In genomic region chr17:39636587-39636926, GRCh38 we compare ENCODE assay signal across 8 cellular contexts. TPM values are rescaled to one million over a fixed set of nuclear protein-coding genes. Genes with fewer than 3 reads are reported as not detected.
DNase-seq lines count a peak whose midpoint lies in the region; ATAC-seq and TF ChIP-seq lines count a peak whose summit lies in the region.

No MANE protein-coding gene starts in this region.

- WGBS in psoas muscle, 3 donors: 11 to 21% (median 16%) methylated on average over 6 of the region's 6 CpGs

- TF ChIP-seq CTCF in OCI-LY7 (conservative IDR thresholded peaks at IDR 0.05; ENCODE audit: low read length) (no peak), psoas muscle (IDR thresholded peaks at IDR 0.05) (no peak)

- H4K20me1 ChIP-seq in OCI-LY7 (ENCODE audit: insufficient read depth, low read length): peaks cover 8% of the 10 kb centered on the region; the same call in 1 of the 2 replicates

- BruUV-seq in OCI-LY7 (replicated peaks; lab: Mats Ljungman, UMichigan): TSS peak; percentile 86

- ATAC-seq in psoas muscle: peak; percentile 4 to 35 (median 16)

- H3K4me1 ChIP-seq in OCI-LY7 (ENCODE audit: insufficient read depth, low read length, poor library complexity, severe bottlenecking) (peaks cover 38% of the 10 kb centered on the region), psoas muscle (peaks cover 44% of the 10 kb centered on the region)

- peak overlapping the region; percentile 29; the same call in 1 of the 2 replicates for H2AFZ ChIP-seq in OCI-LY7 (ENCODE audit: low read length)

- peaks cover 0 to 2% (median 0%) of the 10 kb centered on the region in 3 donors for H3K27me3 ChIP-seq in psoas muscle (ENCODE audit: insufficient read depth in 3 of 3, low read length in 2 of 3)

- peaks cover 20% of the 10 kb centered on the region for H3K79me2 ChIP-seq in OCI-LY7 (ENCODE audit: insufficient read depth, low read depth, low read length)

- H3K4me3 ChIP-seq in OCI-LY7 (ENCODE audit: low read depth, low read length, poor library complexity, severe bottlenecking): peak overlapping the region; percentile 77
- H3K4me3 ChIP-seq in psoas muscle: peak overlapping the region; percentile 96

- DNase-seq in activated effector memory CD4-positive, alpha-beta T cell treated with anti-CD3 and anti-CD28 coated beads, Interleukin-2, amount 50 U/mL, for 16 hours: peak; percentile 66
- DNase-seq in activated effector memory CD4-positive, alpha-beta T cell treated with Interleukin-2 at 50 U/mL for 16 hours: no peak
- DNase-seq in OCI-LY7 (ENCODE audit: low spot score): no peak
- DNase-seq in epithelial cell of prostate (ENCODE audit: low read depth, low spot score): no peak
- no peak for DNase-seq in psoas muscle
- no peak for DNase-seq in NCI-H2196 (lab: John Stamatoyannopoulos, UW; ENCODE audit: unreplicated experiment)
- no peak for DNase-seq in A172 (ENCODE audit: low spot score)
- no peak for DNase-seq in activated CD4-positive, alpha-beta T cell treated with anti-CD3 and anti-CD28 coated beads for 4 hours

- POLR2A ChIA-PET in OCI-LY7 (lab: Charles Lee): no interaction called here

- H3K27ac ChIP-seq in OCI-LY7 (ENCODE audit: low read depth, low read length, poor library complexity, severe bottlenecking) (peak overlapping the region; percentile 53), epithelial cell of prostate (peak overlapping the region; percentile 69), psoas muscle (peak overlapping the region; percentile 97)

- no peaks in the 10 kb centered on the region for H3K36me3 ChIP-seq in OCI-LY7 (ENCODE audit: insufficient read depth, low read length)
- H3K36me3 ChIP-seq in psoas muscle (ENCODE audit: insufficient read depth in 1 of 2, low read depth in 1 of 2): no peaks in the 10 kb centered on the region

- H3K4me2 ChIP-seq in OCI-LY7 (ENCODE audit: low read length): peak overlapping the region; percentile 95

- intact Hi-C loops in OCI-LY7 (cut with micrococcal nuclease; ENCODE audit: unreplicated experiment): no loop called here
- intact Hi-C loops in psoas muscle (cut with DNase I): loop anchor here in 1 of 2 donors (5.0 kb wide), 1 partner anchor 36 kb away; no protein-coding TSS in a partner anchor

- CTCF ChIA-PET in OCI-LY7 (lab: Charles Lee; ENCODE audit: unreplicated experiment): no interaction called here

- no peaks in the 10 kb centered on the region for H3K9me2 ChIP-seq in OCI-LY7 (ENCODE audit: insufficient read depth, low read length)

- H3K9me3 ChIP-seq in OCI-LY7 (ENCODE audit: low read length) (no peaks in the 10 kb centered on the region), psoas muscle (no peaks in the 10 kb centered on the region)

RNA-seq across cellular contexts. Expression of gene STARD3, which starts 0.4 kb away (rescaled TPM):
- total RNA-seq in OCI-LY7 (2014; rRNA removed; shearing (Covaris generic)): 33.7 and 36.5 TPM in 2 replicates
- 54.2 and 62.1 TPM in 2 replicates for total RNA-seq in OCI-LY7 (2022)
- 10 to 100 TPM; 22.5 to 32.6 (median 26.1) TPM for total RNA-seq in psoas muscle
- polyA plus RNA-seq in psoas muscle: 10 to 100 TPM; 33.0 to 62.8 (median 47.9) TPM
- total RNA-seq in A172 (2014; rRNA removed; shearing (Covaris generic)): 35.1 and 42.9 TPM in 2 replicates

RNA-seq across cellular contexts. Expression of gene PPP1R1B, which starts 9.8 kb away (rescaled TPM):
- total RNA-seq in OCI-LY7 (2014; rRNA removed; shearing (Covaris generic)): not detected in 2 replicates
- total RNA-seq in OCI-LY7 (2022) (not detected in 2 replicates), psoas muscle (under 1 TPM in 3 of 4 donors, not detected in 1; 0.21 to 0.42 (median 0.23) TPM)
- 1 to 10 TPM in 1 of 3 donors, under 1 TPM in 2; 0.10 to 1.6 (median 0.35) TPM for polyA plus RNA-seq in psoas muscle
- total RNA-seq in A172 (2014; rRNA removed; shearing (Covaris generic)): not detected in 2 replicates

RNA-seq across cellular contexts. Expression of gene TCAP, which starts 28.6 kb away (rescaled TPM):
- total RNA-seq in OCI-LY7 (2014; rRNA removed; shearing (Covaris generic)): 1.5 and 9.4 TPM in 2 replicates
- total RNA-seq in OCI-LY7 (2022): 2.7 TPM in 2 replicates
- total RNA-seq in psoas muscle: 1,000 to 10,000 TPM; 3,389 to 5,818 (median 3,842) TPM
- polyA plus RNA-seq in psoas muscle: 1,000 to 10,000 TPM; 2,116 to 7,047 (median 2,671) TPM
- 0.19 and 0.26 TPM in 2 replicates for total RNA-seq in A172 (2014; rRNA removed; shearing (Covaris generic))

RNA-seq across cellular contexts. Expression of gene NEUROD2, which starts 28.8 kb away (rescaled TPM):
- total RNA-seq in OCI-LY7 (2014; rRNA removed; shearing (Covaris generic)): not detected in 2 replicates
- total RNA-seq in OCI-LY7 (2022): not detected in 2 replicates
- not detected for total RNA-seq in psoas muscle
- under 1 TPM in 1 of 3 donors, not detected in 2; 0.01 TPM for polyA plus RNA-seq in psoas muscle
- total RNA-seq in A172 (2014; rRNA removed; shearing (Covaris generic)): not detected in 2 replicates

RNA-seq across cellular contexts. Expression of gene PNMT, which starts 31.7 kb away (rescaled TPM):
- total RNA-seq in OCI-LY7 (2014; rRNA removed; shearing (Covaris generic)): not detected in 2 replicates
- total RNA-seq in OCI-LY7 (2022) (not detected in 2 replicates), psoas muscle (10 to 100 TPM in 2 of 4 donors, 1 to 10 TPM in 2; 5.9 to 15.3 (median 11.8) TPM)
- 10 to 100 TPM in 1 of 3 donors, 1 to 10 TPM in 2; 6.0 to 13.0 (median 6.8) TPM for polyA plus RNA-seq in psoas muscle
- not detected in 2 replicates for total RNA-seq in A172 (2014; rRNA removed; shearing (Covaris generic))

Comparison
In these comparisons a context has a peak if more than half of its experiments do, and no peak if none do; other contexts are left out.
1. RNA of gene TCAP, which starts 28.6 kb away (total RNA-seq): 3,389 to 5,818 TPM in psoas muscle; 1.5 to 9.4 TPM in OCI-LY7 and 0.19 to 0.26 TPM in A172; every median in the first group is over 100 times any median in the second.
2. Peak in every context shown above with its lines, with median percentiles within 50 percentile points of each other: H3K27ac ChIP-seq.